ENCODE assay signal across 8 cellular contexts in genomic region chr17:59366773-59367656, GRCh38. TPM values are rescaled to one million over a fixed set of nuclear protein-coding genes. Genes with fewer than 3 reads are reported as not detected.
DNase-seq lines count a peak whose midpoint lies in the region; ATAC-seq and TF ChIP-seq lines count a peak whose summit lies in the region.

No MANE protein-coding gene starts in this region.

- no peak overlapping the region for H2BK20ac ChIP-seq in H9 (ENCODE audit: low read depth, low read length, poor library complexity, severe bottlenecking)

- H3K4me3 ChIP-seq in esophagus (ENCODE audit: low read depth in 1 of 2, low read length in 2 of 2) (no peak overlapping the region), neuron (ENCODE audit: low read length) (peak overlapping the region; percentile 25)

- H3K27me3 Mint-ChIP-seq in H9 (ENCODE audit: low read depth) = 0 out of 2 replicates have a peak, but pooled peaks cover 1% of the 10 kb centered on the region

- H3K4me1 ChIP-seq in H9 (ENCODE audit: insufficient read depth, low read length) (peaks cover 12% of the 10 kb centered on the region; the same call in 1 of the 2 replicates), esophagus (ENCODE audit: control insufficient read depth in 2 of 2, insufficient read depth in 2 of 2, low read length in 1 of 2) (peaks cover 4 to 21% of the 10 kb centered on the region in 2 donors), neuron (ENCODE audit: insufficient read depth, low read length) (peaks cover 52% of the 10 kb centered on the region)

- WGBS in H9 (ENCODE audit: extremely low coverage, insufficient read length, low lambda C conversion rate) = no CpG with 5 or more reads among the region's 8 CpGs
- WGBS in esophagus, 2 donors = 32 to 55% methylated on average over 8 of the region's 8 CpGs

- no peak overlapping the region for H4K91ac ChIP-seq in H9 (ENCODE audit: insufficient read length, low read depth, low read length)

- peak overlapping the region; percentile 38 to 44; a peak in 4 of 5 replicates for H3K4me3 Mint-ChIP-seq in H9

- H3K23me2 ChIP-seq in H9 (ENCODE audit: insufficient read length, low read depth, low read length, poor library complexity, severe bottlenecking) = no peaks in the 10 kb centered on the region

- no peak overlapping the region for H2AFZ ChIP-seq in H9 (ENCODE audit: low read length)
- no peak overlapping the region for H2AFZ ChIP-seq in neuron (ENCODE audit: low read depth, low read length)

- no peak overlapping the region for H3T11ph ChIP-seq in H9 (ENCODE audit: low read length)

- no peaks in the 10 kb centered on the region for H3K79me2 ChIP-seq in H9 (ENCODE audit: insufficient read depth, low read length)

- H3K4me2 ChIP-seq in H9 (ENCODE audit: insufficient read depth, insufficient read length, low read length) = no peak overlapping the region

- no peak overlapping the region for H3K9ac ChIP-seq in H9 (ENCODE audit: extremely low read depth, insufficient read length, low read length)

- no peak overlapping the region for H2BK15ac ChIP-seq in H9 (ENCODE audit: low read depth, low read length)

- no peak overlapping the region for H3K4ac ChIP-seq in H9 (ENCODE audit: low read depth, low read length)

- TF ChIP-seq CTCF in H9 (conservative IDR thresholded peaks at IDR 0.05) (no peak), GM10248 (IDR thresholded peaks at IDR 0.05; ENCODE audit: control extremely low read depth, extremely low read depth, low read depth, missing control alignments) (no peak)

- no peaks in the 10 kb centered on the region for H3K79me1 ChIP-seq in H9 (ENCODE audit: insufficient read depth, low read depth, low read length, poor library complexity, severe bottlenecking)

- H3K27ac ChIP-seq in H9 (ENCODE audit: insufficient read length, low read depth, low read length) (no peak overlapping the region), esophagus (ENCODE audit: low read depth in 2 of 2, low read length in 1 of 2) (peak overlapping the region; percentile 66 to 80)

- H3K36me3 Mint-ChIP-seq in H9 (ENCODE audit: insufficient read depth in 1 of 3, low read depth in 3 of 3) = no peaks in the 10 kb centered on the region

- CTCF ChIA-PET in GM10248 (lab: Yijun Ruan, JAX) = interaction anchor here (1.3 to 2.5 kb wide), 3 partner anchors 11 to 37 kb away, joined by 3 to 6 read pairs (median 3); no protein-coding TSS in a partner anchor

- POLR2A ChIA-PET in GM10248 (lab: Yijun Ruan, JAX) = no interaction called here

- no peaks in the 10 kb centered on the region for H3K9me3 Mint-ChIP-seq in H9

- H3K18ac ChIP-seq in H9 (ENCODE audit: insufficient read length, low read depth, low read length) = no peak overlapping the region

- H3K36me3 ChIP-seq in esophagus (ENCODE audit: control insufficient read depth in 2 of 2, insufficient read depth in 2 of 2, low read length in 1 of 2) (no peaks in the 10 kb centered on the region), neuron (ENCODE audit: insufficient read depth, low read length) (no peaks in the 10 kb centered on the region)

- no peak for ATAC-seq in HG02798 (IDR thresholded peaks at IDR 0.05; ENCODE audit: poor library complexity, unreplicated experiment)

- DNase-seq in H9 (no peak), NCI-H748 treated with DMSO at 0.1 percent for 48 hours (lab: John Stamatoyannopoulos, UW) (peak; percentile 57), NCI-H82 treated with DMSO at 0.1 percent for 48 hours (lab: John Stamatoyannopoulos, UW; ENCODE audit: unreplicated experiment) (no peak), NCI-H1048 (lab: John Stamatoyannopoulos, UW) (no peak), GM10248 (ENCODE audit: extremely low spot score) (no peak)

- no peak overlapping the region for H3K56ac ChIP-seq in H9 (ENCODE audit: insufficient read length, low read depth, low read length)

- no peak overlapping the region for H2BK5ac ChIP-seq in H9 (ENCODE audit: insufficient read length, low read length)

- no peak overlapping the region for H3K23ac ChIP-seq in H9 (ENCODE audit: insufficient read length, low read depth, low read length)

- H3K4me1 Mint-ChIP-seq in H9 = peaks cover 71 to 79% of the 10 kb centered on the region in 2 experiments

- no peak overlapping the region for H2AK5ac ChIP-seq in H9 (ENCODE audit: insufficient read length, low read length)

- H4K8ac ChIP-seq in H9 (replicated peaks; ENCODE audit: insufficient read length, low read depth, low read length) = no peak overlapping the region

- H4K20me1 ChIP-seq in H9 (ENCODE audit: control insufficient read depth, insufficient read depth, insufficient read length) = no peaks in the 10 kb centered on the region

- H2BK12ac ChIP-seq in H9 (ENCODE audit: insufficient read length, low read depth, low read length) = no peak overlapping the region

- no peak overlapping the region for H3K14ac ChIP-seq in H9 (ENCODE audit: insufficient read depth, low read length)

- H3K9me3 ChIP-seq in H9 (ENCODE audit: control insufficient read depth, low read depth, low read length) = no peaks in the 10 kb centered on the region
- no peaks in the 10 kb centered on the region for H3K9me3 ChIP-seq in esophagus (ENCODE audit: control insufficient read depth in 2 of 2, insufficient read depth in 1 of 2, low read depth in 1 of 2, low read length in 1 of 2)
- no peaks in the 10 kb centered on the region for H3K9me3 ChIP-seq in neuron (ENCODE audit: low read length)

- no peaks in the 10 kb centered on the region for H3K27me3 ChIP-seq in H9 (ENCODE audit: insufficient read depth, low read length)
- H3K27me3 ChIP-seq in esophagus (ENCODE audit: control insufficient read depth in 1 of 2, insufficient read depth in 2 of 2, low read length in 2 of 2) = no peaks in the 10 kb centered on the region
- H3K27me3 ChIP-seq in neuron (ENCODE audit: insufficient read depth, low read length) = no peaks in the 10 kb centered on the region

- H3K27ac Mint-ChIP-seq in H9 = peak overlapping the region; percentile 91 to 97 (median 93)

- H4K5ac ChIP-seq in H9 (ENCODE audit: insufficient read length, low read depth, low read length) = no peak overlapping the region

- H2BK120ac ChIP-seq in H9 (ENCODE audit: low read depth, low read length, poor library complexity, severe bottlenecking) = no peak overlapping the region

RNA-seq across cellular contexts. Expression of gene YPEL2, which starts 35.6 kb away (rescaled TPM):
- total RNA-seq in H9 (2021) = 0.98 and 1.1 TPM in 2 replicates
- polyA plus RNA-seq in esophagus = 1 to 10 TPM; 3.2 to 4.5 TPM
